Comparison of ENCODE assay signal across 1 cellular context in genomic region chr14:94174622-94175402, GRCh38.
A peak's percentile ranks its signal among the peaks of the same experiment; 100 is the strongest.
TF ChIP-seq lines count a peak whose summit lies in the region.

No MANE protein-coding gene starts in this region.

TF ChIP-seq in HEK293, 187 proteins besides CTCF, POLR2A, EP300 and RAD21 (continued from another document and continues in another):
- TF ChIP-seq, protein P1, sequence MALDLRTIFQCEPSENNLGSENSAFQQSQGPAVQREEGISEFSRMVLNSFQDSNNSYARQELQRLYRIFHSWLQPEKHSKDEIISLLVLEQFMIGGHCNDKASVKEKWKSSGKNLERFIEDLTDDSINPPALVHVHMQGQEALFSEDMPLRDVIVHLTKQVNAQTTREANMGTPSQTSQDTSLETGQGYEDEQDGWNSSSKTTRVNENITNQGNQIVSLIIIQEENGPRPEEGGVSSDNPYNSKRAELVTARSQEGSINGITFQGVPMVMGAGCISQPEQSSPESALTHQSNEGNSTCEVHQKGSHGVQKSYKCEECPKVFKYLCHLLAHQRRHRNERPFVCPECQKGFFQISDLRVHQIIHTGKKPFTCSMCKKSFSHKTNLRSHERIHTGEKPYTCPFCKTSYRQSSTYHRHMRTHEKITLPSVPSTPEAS (tag by site-specific recombination; IDR thresholded peaks at IDR 0.05): no peak
- 0 out of 2 replicates have a peak, but pooled peaks have one; percentile 46 for TF ChIP-seq YY2 (tag by site-specific recombination; IDR thresholded peaks at IDR 0.05)
- no peak for TF ChIP-seq ZNF16 (tag by site-specific recombination; IDR thresholded peaks at IDR 0.05; ENCODE audit: low read depth)
- TF ChIP-seq ZNF513 (tag by site-specific recombination; IDR thresholded peaks at IDR 0.05): no peak
- TF ChIP-seq ZNF341 (tag by site-specific recombination; IDR thresholded peaks at IDR 0.05; ENCODE audit: low read depth): peak; percentile 75
- 0 out of 2 replicates have a peak, but pooled peaks have one; percentile 17 for TF ChIP-seq KLF8 (tag by site-specific recombination; IDR thresholded peaks at IDR 0.05)
- TF ChIP-seq ZFP69B (tag by site-specific recombination; IDR thresholded peaks at IDR 0.05): no peak
- TF ChIP-seq ZNF24 (tag by site-specific recombination; IDR thresholded peaks at IDR 0.05): no peak
- TF ChIP-seq, protein P2, sequence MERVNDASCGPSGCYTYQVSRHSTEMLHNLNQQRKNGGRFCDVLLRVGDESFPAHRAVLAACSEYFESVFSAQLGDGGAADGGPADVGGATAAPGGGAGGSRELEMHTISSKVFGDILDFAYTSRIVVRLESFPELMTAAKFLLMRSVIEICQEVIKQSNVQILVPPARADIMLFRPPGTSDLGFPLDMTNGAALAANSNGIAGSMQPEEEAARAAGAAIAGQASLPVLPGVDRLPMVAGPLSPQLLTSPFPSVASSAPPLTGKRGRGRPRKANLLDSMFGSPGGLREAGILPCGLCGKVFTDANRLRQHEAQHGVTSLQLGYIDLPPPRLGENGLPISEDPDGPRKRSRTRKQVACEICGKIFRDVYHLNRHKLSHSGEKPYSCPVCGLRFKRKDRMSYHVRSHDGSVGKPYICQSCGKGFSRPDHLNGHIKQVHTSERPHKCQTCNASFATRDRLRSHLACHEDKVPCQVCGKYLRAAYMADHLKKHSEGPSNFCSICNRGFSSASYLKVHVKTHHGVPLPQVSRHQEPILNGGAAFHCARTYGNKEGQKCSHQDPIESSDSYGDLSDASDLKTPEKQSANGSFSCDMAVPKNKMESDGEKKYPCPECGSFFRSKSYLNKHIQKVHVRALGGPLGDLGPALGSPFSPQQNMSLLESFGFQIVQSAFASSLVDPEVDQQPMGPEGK (tag by site-specific recombination; IDR thresholded peaks at IDR 0.05): peak; percentile 75
- no peak for TF ChIP-seq FEZF1 (tag by site-specific recombination; IDR thresholded peaks at IDR 0.05)
- TF ChIP-seq BCL11A (tag by site-specific recombination; IDR thresholded peaks at IDR 0.05; ENCODE audit: low read depth): no peak
- TF ChIP-seq ZNF184 (tag by site-specific recombination; IDR thresholded peaks at IDR 0.05): no peak
- TF ChIP-seq, protein P3, sequence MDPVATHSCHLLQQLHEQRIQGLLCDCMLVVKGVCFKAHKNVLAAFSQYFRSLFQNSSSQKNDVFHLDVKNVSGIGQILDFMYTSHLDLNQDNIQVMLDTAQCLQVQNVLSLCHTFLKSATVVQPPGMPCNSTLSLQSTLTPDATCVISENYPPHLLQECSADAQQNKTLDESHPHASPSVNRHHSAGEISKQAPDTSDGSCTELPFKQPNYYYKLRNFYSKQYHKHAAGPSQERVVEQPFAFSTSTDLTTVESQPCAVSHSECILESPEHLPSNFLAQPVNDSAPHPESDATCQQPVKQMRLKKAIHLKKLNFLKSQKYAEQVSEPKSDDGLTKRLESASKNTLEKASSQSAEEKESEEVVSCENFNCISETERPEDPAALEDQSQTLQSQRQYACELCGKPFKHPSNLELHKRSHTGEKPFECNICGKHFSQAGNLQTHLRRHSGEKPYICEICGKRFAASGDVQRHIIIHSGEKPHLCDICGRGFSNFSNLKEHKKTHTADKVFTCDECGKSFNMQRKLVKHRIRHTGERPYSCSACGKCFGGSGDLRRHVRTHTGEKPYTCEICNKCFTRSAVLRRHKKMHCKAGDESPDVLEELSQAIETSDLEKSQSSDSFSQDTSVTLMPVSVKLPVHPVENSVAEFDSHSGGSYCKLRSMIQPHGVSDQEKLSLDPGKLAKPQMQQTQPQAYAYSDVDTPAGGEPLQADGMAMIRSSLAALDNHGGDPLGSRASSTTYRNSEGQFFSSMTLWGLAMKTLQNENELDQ (tag by site-specific recombination; IDR thresholded peaks at IDR 0.05; ENCODE audit: low read depth): no peak
- peak; percentile 37; the same call in 1 of the 2 replicates for TF ChIP-seq SP2 (tag by site-specific recombination; IDR thresholded peaks at IDR 0.05)
- TF ChIP-seq ZNF548 (tag by site-specific recombination; IDR thresholded peaks at IDR 0.05): no peak
- peak; percentile 50; the same call in 1 of the 2 replicates for TF ChIP-seq ZNF76 (tag by site-specific recombination; IDR thresholded peaks at IDR 0.05; ENCODE audit: borderline replicate concordance, low read depth)
- no peak for TF ChIP-seq GLI2 (tag by site-specific recombination; IDR thresholded peaks at IDR 0.05; ENCODE audit: borderline replicate concordance, low read depth)
- peak; percentile 31 for TF ChIP-seq ZBTB26 (tag by site-specific recombination; optimal IDR thresholded peaks at IDR 0.05)
- TF ChIP-seq, protein P4, sequence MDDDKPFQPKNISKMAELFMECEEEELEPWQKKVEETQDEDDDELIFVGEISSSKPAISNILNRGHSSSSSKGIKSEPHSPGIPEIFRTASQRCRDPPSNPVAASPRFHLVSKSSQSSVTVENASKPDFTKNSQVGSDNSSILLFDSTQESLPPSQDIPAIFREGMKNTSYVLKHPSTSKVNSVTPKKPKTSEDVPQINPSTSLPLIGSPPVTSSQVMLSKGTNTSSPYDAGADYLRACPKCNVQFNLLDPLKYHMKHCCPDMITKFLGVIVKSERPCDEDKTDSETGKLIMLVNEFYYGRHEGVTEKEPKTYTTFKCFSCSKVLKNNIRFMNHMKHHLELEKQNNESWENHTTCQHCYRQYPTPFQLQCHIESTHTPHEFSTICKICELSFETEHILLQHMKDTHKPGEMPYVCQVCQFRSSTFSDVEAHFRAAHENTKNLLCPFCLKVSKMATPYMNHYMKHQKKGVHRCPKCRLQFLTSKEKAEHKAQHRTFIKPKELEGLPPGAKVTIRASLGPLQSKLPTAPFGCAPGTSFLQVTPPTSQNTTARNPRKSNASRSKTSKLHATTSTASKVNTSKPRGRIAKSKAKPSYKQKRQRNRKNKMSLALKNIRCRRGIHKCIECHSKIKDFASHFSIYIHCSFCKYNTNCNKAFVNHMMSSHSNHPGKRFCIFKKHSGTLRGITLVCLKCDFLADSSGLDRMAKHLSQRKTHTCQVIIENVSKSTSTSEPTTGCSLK (tag by site-specific recombination; IDR thresholded peaks at IDR 0.05): no peak
- TF ChIP-seq, protein P5, sequence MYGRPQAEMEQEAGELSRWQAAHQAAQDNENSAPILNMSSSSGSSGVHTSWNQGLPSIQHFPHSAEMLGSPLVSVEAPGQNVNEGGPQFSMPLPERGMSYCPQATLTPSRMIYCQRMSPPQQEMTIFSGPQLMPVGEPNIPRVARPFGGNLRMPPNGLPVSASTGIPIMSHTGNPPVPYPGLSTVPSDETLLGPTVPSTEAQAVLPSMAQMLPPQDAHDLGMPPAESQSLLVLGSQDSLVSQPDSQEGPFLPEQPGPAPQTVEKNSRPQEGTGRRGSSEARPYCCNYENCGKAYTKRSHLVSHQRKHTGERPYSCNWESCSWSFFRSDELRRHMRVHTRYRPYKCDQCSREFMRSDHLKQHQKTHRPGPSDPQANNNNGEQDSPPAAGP (tag by site-specific recombination; IDR thresholded peaks at IDR 0.05): 0 out of 2 replicates have a peak, but pooled peaks have one; percentile 31
- peak; percentile 50 for TF ChIP-seq SP3 (tag by site-specific recombination; IDR thresholded peaks at IDR 0.05)
- peak; percentile 45; the same call in 1 of the 2 replicates for TF ChIP-seq ZBTB20 (tag by site-specific recombination; IDR thresholded peaks at IDR 0.05)
- TF ChIP-seq, protein P6, sequence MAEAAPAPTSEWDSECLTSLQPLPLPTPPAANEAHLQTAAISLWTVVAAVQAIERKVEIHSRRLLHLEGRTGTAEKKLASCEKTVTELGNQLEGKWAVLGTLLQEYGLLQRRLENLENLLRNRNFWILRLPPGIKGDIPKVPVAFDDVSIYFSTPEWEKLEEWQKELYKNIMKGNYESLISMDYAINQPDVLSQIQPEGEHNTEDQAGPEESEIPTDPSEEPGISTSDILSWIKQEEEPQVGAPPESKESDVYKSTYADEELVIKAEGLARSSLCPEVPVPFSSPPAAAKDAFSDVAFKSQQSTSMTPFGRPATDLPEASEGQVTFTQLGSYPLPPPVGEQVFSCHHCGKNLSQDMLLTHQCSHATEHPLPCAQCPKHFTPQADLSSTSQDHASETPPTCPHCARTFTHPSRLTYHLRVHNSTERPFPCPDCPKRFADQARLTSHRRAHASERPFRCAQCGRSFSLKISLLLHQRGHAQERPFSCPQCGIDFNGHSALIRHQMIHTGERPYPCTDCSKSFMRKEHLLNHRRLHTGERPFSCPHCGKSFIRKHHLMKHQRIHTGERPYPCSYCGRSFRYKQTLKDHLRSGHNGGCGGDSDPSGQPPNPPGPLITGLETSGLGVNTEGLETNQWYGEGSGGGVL (tag by site-specific recombination; IDR thresholded peaks at IDR 0.05): peak; percentile 96
- TF ChIP-seq MEIS1 (CRISPR knock-in tag; IDR thresholded peaks at IDR 0.05; ENCODE audit: borderline replicate concordance): no peak
- TF ChIP-seq ZNF473 (tag by site-specific recombination; IDR thresholded peaks at IDR 0.05): no peak
- TF ChIP-seq SCRT1 (tag by site-specific recombination; IDR thresholded peaks at IDR 0.05; ENCODE audit: borderline replicate concordance): no peak
- TF ChIP-seq PRDM10 (tag by site-specific recombination; IDR thresholded peaks at IDR 0.05): no peak
- peak; percentile 46; the same call in 1 of the 2 replicates for TF ChIP-seq ZNF777 (tag by site-specific recombination; IDR thresholded peaks at IDR 0.05; ENCODE audit: borderline replicate concordance)
- TF ChIP-seq ZNF416 (tag by site-specific recombination; IDR thresholded peaks at IDR 0.05): no peak
- no peak for TF ChIP-seq ZBTB17 (tag by site-specific recombination; IDR thresholded peaks at IDR 0.05)
- TF ChIP-seq KLF1 (tag by site-specific recombination; IDR thresholded peaks at IDR 0.05): no peak
- no peak for TF ChIP-seq ZNF274 (IDR thresholded peaks at IDR 0.05; ENCODE audit: low read length)
- TF ChIP-seq ZNF274 (tag by site-specific recombination; IDR thresholded peaks at IDR 0.05; ENCODE audit: borderline replicate concordance): no peak
- TF ChIP-seq MZF1 (tag by site-specific recombination; IDR thresholded peaks at IDR 0.05; ENCODE audit: borderline replicate concordance): no peak
- TF ChIP-seq ZNF549 (tag by site-specific recombination; IDR thresholded peaks at IDR 0.05): no peak
- TF ChIP-seq ZNF624 (tag by site-specific recombination; IDR thresholded peaks at IDR 0.05): no peak
- no peak for TF ChIP-seq ZNF837 (tag by site-specific recombination; IDR thresholded peaks at IDR 0.05)
- 0 out of 2 replicates have a peak, but pooled peaks have one; percentile 37 for TF ChIP-seq BCL11B (tag by site-specific recombination; IDR thresholded peaks at IDR 0.05; ENCODE audit: low read depth)
- no peak for TF ChIP-seq ZNF664 (tag by site-specific recombination; IDR thresholded peaks at IDR 0.05)
- 0 out of 2 replicates have a peak, but pooled peaks have one; percentile 11 for TF ChIP-seq SP7 (tag by site-specific recombination; IDR thresholded peaks at IDR 0.05)
- no peak for TF ChIP-seq ZNF239 (tag by site-specific recombination; IDR thresholded peaks at IDR 0.05)
- TF ChIP-seq, protein P7, sequence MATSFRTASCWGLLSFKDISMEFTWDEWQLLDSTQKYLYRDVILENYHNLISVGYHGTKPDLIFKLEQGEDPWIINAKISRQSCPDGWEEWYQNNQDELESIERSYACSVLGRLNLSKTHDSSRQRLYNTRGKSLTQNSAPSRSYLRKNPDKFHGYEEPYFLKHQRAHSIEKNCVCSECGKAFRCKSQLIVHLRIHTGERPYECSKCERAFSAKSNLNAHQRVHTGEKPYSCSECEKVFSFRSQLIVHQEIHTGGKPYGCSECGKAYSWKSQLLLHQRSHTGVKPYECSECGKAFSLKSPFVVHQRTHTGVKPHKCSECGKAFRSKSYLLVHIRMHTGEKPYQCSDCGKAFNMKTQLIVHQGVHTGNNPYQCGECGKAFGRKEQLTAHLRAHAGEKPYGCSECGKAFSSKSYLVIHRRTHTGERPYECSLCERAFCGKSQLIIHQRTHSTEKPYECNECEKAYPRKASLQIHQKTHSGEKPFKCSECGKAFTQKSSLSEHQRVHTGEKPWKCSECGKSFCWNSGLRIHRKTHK (tag by site-specific recombination; IDR thresholded peaks at IDR 0.05): no peak
- TF ChIP-seq ZNF350 (tag by site-specific recombination; IDR thresholded peaks at IDR 0.05): no peak
- no peak for TF ChIP-seq KLF7 (tag by site-specific recombination; IDR thresholded peaks at IDR 0.05; ENCODE audit: borderline replicate concordance)
- TF ChIP-seq ZNF138 (tag by site-specific recombination; IDR thresholded peaks at IDR 0.05; ENCODE audit: borderline replicate concordance): no peak
